8 cellular contexts compared by ENCODE assay signal in genomic region chr19:44093931-44094765, GRCh38. TPM values are rescaled to one million over a fixed set of nuclear protein-coding genes. Genes with fewer than 3 reads are reported as not detected.
DNase-seq lines count a peak whose midpoint lies in the region; ATAC-seq and TF ChIP-seq lines count a peak whose summit lies in the region.

ZNF224 (plus strand) TSS chr19:44094361; CDS start chr19:44097874, 3,513 bp downstream.

- H3K4me1 Mint-ChIP-seq in activated CD4-positive, alpha-beta T cell treated with anti-CD3 and anti-CD28 coated beads, Interleukin-2, amount 10 ng/mL, durations not matched to agents 24 days and 14 days: peaks cover 14% of the 10 kb centered on the region

- H3K36me3 Mint-ChIP-seq in activated CD4-positive, alpha-beta T cell treated with anti-CD3 and anti-CD28 coated beads, Interleukin-2, amount 10 ng/mL, durations not matched to agents 24 days and 14 days (ENCODE audit: low read depth): peaks cover 29% of the 10 kb centered on the region

- intact Hi-C loops in activated CD4-positive, alpha-beta T cell treated with anti-CD3 and anti-CD28 coated beads, Interleukin-2, amount 10 ng/mL, durations not matched to agents 24 days and 14 days (cut with micrococcal nuclease): loop anchor here (1.0 to 5.0 kb wide), 9 partner anchors 19 to 267 kb away; partner anchors contain the start of genes ZNF155, ZNF225, ZNF226 and ZNF227

- H3K27ac Mint-ChIP-seq in activated CD4-positive, alpha-beta T cell treated with anti-CD3 and anti-CD28 coated beads, Interleukin-2, amount 10 ng/mL, durations not matched to agents 24 days and 14 days: peak within 1 kb of the TSS; percentile 91

- no peaks in the 10 kb centered on the region for H3K27me3 Mint-ChIP-seq in activated CD4-positive, alpha-beta T cell treated with anti-CD3 and anti-CD28 coated beads, Interleukin-2, amount 10 ng/mL, durations not matched to agents 24 days and 14 days

- ATAC-seq in HG03442 (IDR thresholded peaks at IDR 0.05; ENCODE audit: unreplicated experiment): peak; percentile 82
- ATAC-seq in left lobe of liver: peak; percentile 98

- peak within 1 kb of the TSS; percentile 51 to 83 for H3K27ac ChIP-seq in coronary artery

- DNase-seq in AG09309 (ENCODE audit: low read depth): peak; percentile 51
- peak; percentile 82 for DNase-seq in GM19238 (ENCODE audit: insufficient read length, low spot score)
- DNase-seq in NCI-H524 treated with DMSO at 0.1 percent for 48 hours (lab: John Stamatoyannopoulos, UW): peak; percentile 78
- DNase-seq in activated CD4-positive, alpha-beta T cell treated with anti-CD3 and anti-CD28 coated beads, Interleukin-2, amount 10 ng/mL, durations not matched to agents 24 days and 14 days: peak; percentile 94
- DNase-seq in coronary artery (ENCODE audit: low spot score): peak; percentile 92
- DNase-seq in left lobe of liver (ENCODE audit: low spot score): peak; percentile 94
- DNase-seq in stimulated activated CD4-positive, alpha-beta T cell treated with anti-CD3 and anti-CD28 coated beads, Interleukin-2, amount 100 ng/mL, for 24 hours: peak; percentile 82 to 85

- no peak for TF ChIP-seq CTCF in AG09309 (IDR thresholded peaks at IDR 0.05; ENCODE audit: control insufficient read depth, insufficient read depth, low read depth, low read length, missing control alignments)
- TF ChIP-seq CTCF in coronary artery (IDR thresholded peaks at IDR 0.05): no peak

- H3K9me3 Mint-ChIP-seq in activated CD4-positive, alpha-beta T cell treated with anti-CD3 and anti-CD28 coated beads, Interleukin-2, amount 10 ng/mL, durations not matched to agents 24 days and 14 days: peaks cover 16% of the 10 kb centered on the region

- H3K4me3 ChIP-seq in AG09309 (ENCODE audit: control insufficient read depth, low read depth, low read length): peak within 1 kb of the TSS; percentile 99
- H3K4me3 ChIP-seq in coronary artery: peak within 1 kb of the TSS; percentile 83

- H3K4me3 Mint-ChIP-seq in activated CD4-positive, alpha-beta T cell treated with anti-CD3 and anti-CD28 coated beads, Interleukin-2, amount 10 ng/mL, durations not matched to agents 24 days and 14 days: peak within 1 kb of the TSS; percentile 98

RNA-seq across cellular contexts. Expression of gene ZNF224, which starts in this region (rescaled TPM):
- 17.0 and 17.4 TPM in 2 replicates for total RNA-seq in activated CD4-positive, alpha-beta T cell treated with anti-CD3 and anti-CD28 coated beads, Interleukin-2, amount 10 ng/mL, durations not matched to agents 24 days and 14 days
- total RNA-seq in left lobe of liver: 9.7 TPM

Comparison
In these comparisons a context has a peak if more than half of its experiments do, and no peak if none do; other contexts are left out.
1. Peak in every context shown above with its lines: DNase-seq, ATAC-seq, H3K4me3 ChIP-seq and H3K27ac ChIP-seq.